1 cellular context compared by ENCODE assay signal in the genomic region with DNA sequence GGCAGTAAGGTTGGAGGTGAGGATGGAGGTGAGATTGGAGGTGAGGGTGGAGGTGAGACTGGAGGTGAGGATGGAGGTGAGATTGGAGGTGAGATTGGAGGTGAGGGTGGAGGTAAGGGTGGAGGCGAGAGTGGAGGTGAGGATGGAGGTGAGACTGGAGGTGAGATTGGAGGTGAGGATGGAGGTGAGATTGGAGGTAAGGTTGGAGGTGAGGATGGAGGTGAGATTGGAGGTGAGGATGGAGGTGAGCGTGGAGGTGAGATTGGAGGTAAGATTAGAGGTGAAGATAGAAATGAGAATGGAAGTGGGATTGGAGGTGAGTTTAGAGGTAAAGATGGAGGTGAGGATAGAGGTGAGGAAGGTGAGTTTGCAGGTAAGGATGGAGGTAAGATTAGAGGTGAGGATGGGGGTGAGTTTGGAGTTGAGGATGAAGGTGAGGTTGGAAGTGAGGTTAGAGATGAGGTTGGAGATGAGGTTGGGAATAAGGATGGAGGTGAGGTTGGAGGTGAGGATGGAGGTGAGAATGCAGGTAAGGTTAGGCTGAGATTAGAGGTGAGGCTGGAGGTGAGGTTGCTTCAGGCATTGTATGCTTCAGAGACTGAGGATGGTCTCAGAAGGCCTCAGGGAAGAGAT.
TF ChIP-seq lines count a peak whose summit lies in the region.

No MANE protein-coding gene starts in this region.

TF ChIP-seq in liver, 16 proteins besides CTCF, POLR2A, EP300 and RAD21 (continued from another document):
- TF ChIP-seq, protein P1, sequence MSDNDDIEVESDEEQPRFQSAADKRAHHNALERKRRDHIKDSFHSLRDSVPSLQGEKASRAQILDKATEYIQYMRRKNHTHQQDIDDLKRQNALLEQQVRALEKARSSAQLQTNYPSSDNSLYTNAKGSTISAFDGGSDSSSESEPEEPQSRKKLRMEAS (IDR thresholded peaks at IDR 0.05), result no peak
- TF ChIP-seq RXRA (IDR thresholded peaks at IDR 0.05) (no peak), HNF4G (IDR thresholded peaks at IDR 0.05) (no peak), NR2F2 (IDR thresholded peaks at IDR 0.05) (no peak), SP1 (IDR thresholded peaks at IDR 0.05) (no peak), FOXA2 (IDR thresholded peaks at IDR 0.05) (no peak), YY1 (IDR thresholded peaks at IDR 0.05) (no peak)
- TF ChIP-seq, protein P2, sequence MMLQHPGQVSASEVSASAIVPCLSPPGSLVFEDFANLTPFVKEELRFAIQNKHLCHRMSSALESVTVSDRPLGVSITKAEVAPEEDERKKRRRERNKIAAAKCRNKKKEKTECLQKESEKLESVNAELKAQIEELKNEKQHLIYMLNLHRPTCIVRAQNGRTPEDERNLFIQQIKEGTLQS (IDR thresholded peaks at IDR 0.05), result no peak
- TF ChIP-seq, protein P3, sequence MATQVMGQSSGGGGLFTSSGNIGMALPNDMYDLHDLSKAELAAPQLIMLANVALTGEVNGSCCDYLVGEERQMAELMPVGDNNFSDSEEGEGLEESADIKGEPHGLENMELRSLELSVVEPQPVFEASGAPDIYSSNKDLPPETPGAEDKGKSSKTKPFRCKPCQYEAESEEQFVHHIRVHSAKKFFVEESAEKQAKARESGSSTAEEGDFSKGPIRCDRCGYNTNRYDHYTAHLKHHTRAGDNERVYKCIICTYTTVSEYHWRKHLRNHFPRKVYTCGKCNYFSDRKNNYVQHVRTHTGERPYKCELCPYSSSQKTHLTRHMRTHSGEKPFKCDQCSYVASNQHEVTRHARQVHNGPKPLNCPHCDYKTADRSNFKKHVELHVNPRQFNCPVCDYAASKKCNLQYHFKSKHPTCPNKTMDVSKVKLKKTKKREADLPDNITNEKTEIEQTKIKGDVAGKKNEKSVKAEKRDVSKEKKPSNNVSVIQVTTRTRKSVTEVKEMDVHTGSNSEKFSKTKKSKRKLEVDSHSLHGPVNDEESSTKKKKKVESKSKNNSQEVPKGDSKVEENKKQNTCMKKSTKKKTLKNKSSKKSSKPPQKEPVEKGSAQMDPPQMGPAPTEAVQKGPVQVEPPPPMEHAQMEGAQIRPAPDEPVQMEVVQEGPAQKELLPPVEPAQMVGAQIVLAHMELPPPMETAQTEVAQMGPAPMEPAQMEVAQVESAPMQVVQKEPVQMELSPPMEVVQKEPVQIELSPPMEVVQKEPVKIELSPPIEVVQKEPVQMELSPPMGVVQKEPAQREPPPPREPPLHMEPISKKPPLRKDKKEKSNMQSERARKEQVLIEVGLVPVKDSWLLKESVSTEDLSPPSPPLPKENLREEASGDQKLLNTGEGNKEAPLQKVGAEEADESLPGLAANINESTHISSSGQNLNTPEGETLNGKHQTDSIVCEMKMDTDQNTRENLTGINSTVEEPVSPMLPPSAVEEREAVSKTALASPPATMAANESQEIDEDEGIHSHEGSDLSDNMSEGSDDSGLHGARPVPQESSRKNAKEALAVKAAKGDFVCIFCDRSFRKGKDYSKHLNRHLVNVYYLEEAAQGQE (IDR thresholded peaks at IDR 0.05), result no peak
